ENCODE assay signal across 9 cellular contexts in genomic region chr17:57880086-57880456, GRCh38. TPM values are rescaled to one million over a fixed set of nuclear protein-coding genes. Genes with fewer than 3 reads are reported as not detected.
DNase-seq lines count a peak whose midpoint lies in the region; ATAC-seq and TF ChIP-seq lines count a peak whose summit lies in the region.
"Had no signal": no experiment of that assay in that cellular context is flagged by ENCODE, and none has a peak within 500 bp of the region (broad histone marks: within the 10 kb centered on the region; RNA-seq: fewer than 3 reads in every experiment).

No MANE protein-coding gene starts in this region.

- H3K27me3 ChIP-seq in neural progenitor cell (peaks cover 11% of the 10 kb centered on the region), right atrium auricular region (no peaks in the 10 kb centered on the region)

- no peaks in the 10 kb centered on the region for H3K27me3 Mint-ChIP-seq in brain
- peaks cover 5% of the 10 kb centered on the region for H3K27me3 Mint-ChIP-seq in neural progenitor cell (ENCODE audit: insufficient read depth, low read depth)
- no peaks in the 10 kb centered on the region for H3K27me3 Mint-ChIP-seq in type B pancreatic cell
- H3K27me3 Mint-ChIP-seq in endothelial cell (ENCODE audit: unreplicated experiment): peaks cover 7% of the 10 kb centered on the region

- H3K4me1 Mint-ChIP-seq in brain: peaks cover 72% of the 10 kb centered on the region
- peaks cover 67% of the 10 kb centered on the region for H3K4me1 Mint-ChIP-seq in neural progenitor cell
- peaks cover 72% of the 10 kb centered on the region for H3K4me1 Mint-ChIP-seq in type B pancreatic cell (ENCODE audit: unreplicated experiment)
- peaks cover 17% of the 10 kb centered on the region for H3K4me1 Mint-ChIP-seq in endothelial cell (ENCODE audit: unreplicated experiment)

- H3K9me3 ChIP-seq in neural progenitor cell (ENCODE audit: low read depth) (no peaks in the 10 kb centered on the region), right atrium auricular region (no peaks in the 10 kb centered on the region)

- no peak for ATAC-seq in GM18519 (IDR thresholded peaks at IDR 0.05; ENCODE audit: low FRiP score, unreplicated experiment)

- H3K27ac ChIP-seq in neural progenitor cell (no peak overlapping the region), right atrium auricular region (no peak overlapping the region)

- H3K9ac ChIP-seq in neural progenitor cell: no peak overlapping the region

- H3K4me1 ChIP-seq in neural progenitor cell (peaks cover 36% of the 10 kb centered on the region), right atrium auricular region (peaks cover 0 to 61% of the 10 kb centered on the region in 2 donors)

- H3K4me3 ChIP-seq in neural progenitor cell (no peak overlapping the region), right atrium auricular region (no peak overlapping the region)

- peak; percentile 22 for DNase-seq in activated naive CD4-positive, alpha-beta T cell treated with Interleukin-2 at 50 U/mL for 16 hours
- DNase-seq in activated naive CD4-positive, alpha-beta T cell (lab: John Stamatoyannopoulos, UW): no peak
- DNase-seq in neural progenitor cell (ENCODE audit: low spot score): no peak
- DNase-seq in type B pancreatic cell (ENCODE audit: extremely low spot score, unreplicated experiment): no peak
- no peak for DNase-seq in right atrium auricular region (ENCODE audit: low spot score)
- DNase-seq in endothelial cell (ENCODE audit: low spot score): no peak
- DNase-seq: NCI-H510A had no signal

- H3K4me2 ChIP-seq in neural progenitor cell: no peak overlapping the region

- no peaks in the 10 kb centered on the region for H4K20me1 ChIP-seq in neural progenitor cell (ENCODE audit: low read depth)

- H2AFZ ChIP-seq in neural progenitor cell (replicated peaks): no peak overlapping the region

- H3K79me2 ChIP-seq in neural progenitor cell (ENCODE audit: low read depth): no peaks in the 10 kb centered on the region

- peaks cover 37% of the 10 kb centered on the region for H3K36me3 Mint-ChIP-seq in brain
- peaks cover 30% of the 10 kb centered on the region for H3K36me3 Mint-ChIP-seq in neural progenitor cell
- H3K36me3 Mint-ChIP-seq in type B pancreatic cell: peaks cover 28% of the 10 kb centered on the region
- H3K36me3 Mint-ChIP-seq in endothelial cell (ENCODE audit: low read depth, unreplicated experiment): peaks cover 4% of the 10 kb centered on the region

- H3K27ac Mint-ChIP-seq in brain: peak overlapping the region in 3 of 5 experiments; percentile 80 to 96 (median 92)
- H3K27ac Mint-ChIP-seq in neural progenitor cell: peak overlapping the region; percentile 44
- peak overlapping the region; percentile 84 for H3K27ac Mint-ChIP-seq in type B pancreatic cell
- no peak overlapping the region for H3K27ac Mint-ChIP-seq in endothelial cell (ENCODE audit: unreplicated experiment)

- H3K36me3 ChIP-seq in neural progenitor cell (no peaks in the 10 kb centered on the region), right atrium auricular region (peaks cover 25% of the 10 kb centered on the region)

- H3F3A ChIP-seq in neural progenitor cell (ENCODE audit: low read depth): peaks cover 28% of the 10 kb centered on the region

- H3K9me3 Mint-ChIP-seq in brain: peaks cover 0 to 3% (median 0%) of the 10 kb centered on the region in 5 experiments
- no peaks in the 10 kb centered on the region for H3K9me3 Mint-ChIP-seq in neural progenitor cell
- H3K9me3 Mint-ChIP-seq in type B pancreatic cell: no peaks in the 10 kb centered on the region
- no peaks in the 10 kb centered on the region for H3K9me3 Mint-ChIP-seq in endothelial cell (ENCODE audit: unreplicated experiment)

- H3K4me3 Mint-ChIP-seq in brain: no peak overlapping the region
- no peak overlapping the region for H3K4me3 Mint-ChIP-seq in neural progenitor cell
- peak overlapping the region; percentile 5 for H3K4me3 Mint-ChIP-seq in type B pancreatic cell
- no peak overlapping the region for H3K4me3 Mint-ChIP-seq in endothelial cell (ENCODE audit: unreplicated experiment)

- no peak for TF ChIP-seq CTCF in brain (conservative IDR thresholded peaks at IDR 0.05)
- TF ChIP-seq CTCF in neural progenitor cell (IDR thresholded peaks at IDR 0.05): no peak
- no peak for TF ChIP-seq CTCF in type B pancreatic cell (conservative IDR thresholded peaks at IDR 0.05)
- no peak for TF ChIP-seq CTCF in right atrium auricular region (IDR thresholded peaks at IDR 0.05)
- TF ChIP-seq CTCF in endothelial cell (IDR thresholded peaks at IDR 0.05; ENCODE audit: unreplicated experiment): no peak

RNA-seq across cellular contexts. Expression of gene MRPS23, which starts 30.2 kb away (rescaled TPM):
- polyA plus RNA-seq in brain (ENCODE audit: insufficient read depth, low read depth, low replicate concordance): 58.5 TPM
- total RNA-seq in neural progenitor cell (ENCODE audit: low replicate concordance): 16.4 and 33.3 TPM in 2 replicates
- 35.5 and 46.9 TPM in 2 replicates for total RNA-seq in type B pancreatic cell (ENCODE audit: low replicate concordance)
- 10 to 100 TPM; 24.1 to 35.3 TPM for total RNA-seq in right atrium auricular region
- total RNA-seq in endothelial cell (ENCODE audit: unreplicated experiment): 39.3 TPM
